ENCODE assay signal across 10 cellular contexts in the genomic region with DNA sequence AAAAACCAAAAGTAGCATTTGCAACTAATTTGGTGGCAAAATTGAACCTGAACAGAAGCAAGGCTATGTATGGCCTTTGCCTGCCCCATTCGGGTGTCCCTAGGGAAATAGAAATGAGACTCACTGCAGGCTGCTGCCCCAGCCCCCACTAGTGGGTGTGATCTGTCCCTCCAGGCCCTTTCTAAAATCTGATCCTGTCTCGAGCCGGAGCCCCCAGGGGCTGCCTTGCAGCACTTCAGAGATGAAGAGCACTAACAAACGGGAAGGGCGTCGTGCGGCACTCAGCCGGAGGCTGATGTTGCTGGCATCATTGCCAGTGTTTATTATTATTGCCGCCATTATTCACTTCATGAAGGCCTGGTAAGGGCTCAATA. TPM values are rescaled to one million over a fixed set of nuclear protein-coding genes. Genes with fewer than 3 reads are reported as not detected.
DNase-seq lines count a peak whose midpoint lies in the region; ATAC-seq and TF ChIP-seq lines count a peak whose summit lies in the region.
"Had no signal": no experiment of that assay in that cellular context is flagged by ENCODE, and none has a peak within 500 bp of the region (broad histone marks: within the 10 kb centered on the region; RNA-seq: fewer than 3 reads in every experiment).

No MANE protein-coding gene starts in this region.

- no peak overlapping the region for H3K27ac ChIP-seq in osteoblast (ENCODE audit: low read depth, low read length)

- H3K4me3 ChIP-seq in Loucy (ENCODE audit: low read length, poor library complexity, severe bottlenecking) (no peak overlapping the region), osteoblast (ENCODE audit: insufficient read depth, low read length) (no peak overlapping the region)

- peaks cover 5% of the 10 kb centered on the region for H4K20me1 ChIP-seq in Loucy (ENCODE audit: insufficient read depth, low read length, poor library complexity, severe bottlenecking)
- no peaks in the 10 kb centered on the region for H4K20me1 ChIP-seq in osteoblast (ENCODE audit: insufficient read depth, low read length)

- no peak for ATAC-seq in activated naive CD4-positive, alpha-beta T cell treated with anti-CD3 and anti-CD28 coated beads, Interleukin-2, amount 50 U/mL, for 72 hours
- ATAC-seq in GM18873 (IDR thresholded peaks at IDR 0.05; ENCODE audit: low FRiP score, unreplicated experiment), result no peak

- H3K4me1 ChIP-seq in Loucy (ENCODE audit: insufficient read depth, low read length, poor library complexity, severe bottlenecking), result peaks cover 19% of the 10 kb centered on the region
- H3K4me1 ChIP-seq in osteoblast (ENCODE audit: insufficient read depth, low read length), result peaks cover 40% of the 10 kb centered on the region

- DNase-seq in NCI-H1417 (lab: John Stamatoyannopoulos, UW) (peak in 2 of 3 experiments; percentile 8 to 31), NCI-H1417 treated with DMSO at 0.1 percent for 48 hours (lab: John Stamatoyannopoulos, UW) (no peak), osteoblast (ENCODE audit: insufficient read length, low spot score, missing footprints) (peak; percentile 30), NCI-H1930 (lab: John Stamatoyannopoulos, UW) (no peak), SKM-1 treated with dmso at 0.1 percent for 144 hours (lab: John Stamatoyannopoulos, UW; ENCODE audit: unreplicated experiment) (no peak)
- DNase-seq in activated naive CD4-positive, alpha-beta T cell treated with anti-CD3 and anti-CD28 coated beads, Interleukin-2, amount 50 U/mL, for 72 hours (ENCODE audit: low spot score in 2 of 2), result no peak
- DNase-seq: hypothalamus; NK-92 treated with Interleukin-12 subunit alpha and Interleukin-12 subunit beta, amount 100 ng/mL, for 24 hours had no signal

- peak overlapping the region; percentile 78 to 88 for H3K27ac Mint-ChIP-seq in activated naive CD4-positive, alpha-beta T cell treated with anti-CD3 and anti-CD28 coated beads, Interleukin-2, amount 50 U/mL, for 72 hours

- H3K36me3 ChIP-seq in Loucy (ENCODE audit: insufficient read depth, low read length) (peaks cover 91% of the 10 kb centered on the region), osteoblast (ENCODE audit: insufficient read depth, low read length) (peaks cover 17% of the 10 kb centered on the region)

- no peak overlapping the region for H2AFZ ChIP-seq in Loucy (ENCODE audit: low read length)
- no peak overlapping the region for H2AFZ ChIP-seq in osteoblast (ENCODE audit: low read length)

- peak overlapping the region; percentile 32 for H3K9ac ChIP-seq in Loucy (ENCODE audit: low read depth, low read length, poor library complexity, severe bottlenecking)

- H3K9me2 ChIP-seq in Loucy (replicated peaks; ENCODE audit: low read depth, low read length), result no peaks in the 10 kb centered on the region

- 0 out of 2 replicates have a peak, but pooled peaks cover 7% of the 10 kb centered on the region for H3K79me2 ChIP-seq in Loucy (ENCODE audit: insufficient read depth, low read length)
- H3K79me2 ChIP-seq in osteoblast (ENCODE audit: insufficient read depth, low read length), result no peaks in the 10 kb centered on the region

- H3K9me3 ChIP-seq in Loucy (ENCODE audit: insufficient read depth, low read depth, low read length) (no peaks in the 10 kb centered on the region), osteoblast (ENCODE audit: low read depth, low read length) (no peaks in the 10 kb centered on the region)

- H3K4me2 ChIP-seq in Loucy (ENCODE audit: low read depth, low read length, poor library complexity, severe bottlenecking) (peak overlapping the region; percentile 28), osteoblast (ENCODE audit: insufficient read depth, low read length) (peak overlapping the region; percentile 42)

- no peaks in the 10 kb centered on the region for H3F3A ChIP-seq in Loucy (ENCODE audit: low read depth)

- H3K36me3 Mint-ChIP-seq in activated naive CD4-positive, alpha-beta T cell treated with anti-CD3 and anti-CD28 coated beads, Interleukin-2, amount 50 U/mL, for 72 hours, result peaks cover 36 to 56% of the 10 kb centered on the region in 2 donors

- no peaks in the 10 kb centered on the region for H3K27me3 ChIP-seq in Loucy (ENCODE audit: insufficient read depth, low read length, poor library complexity, severe bottlenecking)
- no peaks in the 10 kb centered on the region for H3K27me3 ChIP-seq in osteoblast (ENCODE audit: insufficient read depth, low read length)

- TF ChIP-seq CTCF in Loucy (conservative IDR thresholded peaks at IDR 0.05; ENCODE audit: low read length), result no peak
- no peak for TF ChIP-seq CTCF in osteoblast (IDR thresholded peaks at IDR 0.05; ENCODE audit: extremely low read depth, low read depth, low read length)

- no peaks in the 10 kb centered on the region for H3K9me3 Mint-ChIP-seq in activated naive CD4-positive, alpha-beta T cell treated with anti-CD3 and anti-CD28 coated beads, Interleukin-2, amount 50 U/mL, for 72 hours

RNA-seq across cellular contexts. Expression of a gene that starts 43.2 kb away (rescaled TPM):
- total RNA-seq in activated naive CD4-positive, alpha-beta T cell treated with anti-CD3 and anti-CD28 coated beads, Interleukin-2, amount 50 U/mL, for 72 hours, result 100 to 1,000 TPM; 270 to 324 TPM
- 14.7 and 23.2 TPM in 2 replicates for total RNA-seq in osteoblast

Comparison
In these comparisons a context has a peak if more than half of its experiments do, and no peak if none do; other contexts are left out.
1. DNase-seq: peak in NCI-H1417 (2 of 3) and osteoblast (single experiment); none in NCI-H1417 treated with DMSO at 0.1 percent for 48 hours (single experiment), activated naive CD4-positive, alpha-beta T cell treated with anti-CD3 and anti-CD28 coated beads, Interleukin-2, amount 50 U/mL, for 72 hours (0 of 2), NCI-H1930 (0 of 2) and SKM-1 treated with dmso at 0.1 percent for 144 hours (single experiment).
2. RNA of a gene that starts 43.2 kb away (total RNA-seq): 270 to 324 TPM in activated naive CD4-positive, alpha-beta T cell treated with anti-CD3 and anti-CD28 coated beads, Interleukin-2, amount 50 U/mL, for 72 hours; 14.7 to 23.2 TPM in osteoblast; every median in the first group is over 10 times any median in the second.